In genomic region chr12:6950401-6950801, GRCh38 we compare ENCODE assay signal across 8 cellular contexts. TPM values are rescaled to one million over a fixed set of nuclear protein-coding genes. Genes with fewer than 3 reads are reported as not detected.
DNase-seq lines count a peak whose midpoint lies in the region; ATAC-seq and TF ChIP-seq lines count a peak whose summit lies in the region.

No MANE protein-coding gene starts in this region.

- peaks cover 5% of the 10 kb centered on the region for H3K4me1 ChIP-seq in endodermal cell (ENCODE audit: control insufficient read depth, insufficient read depth, low read length)

- H3K9me3 Mint-ChIP-seq in activated CD4-positive, alpha-beta T cell treated with anti-CD3 and anti-CD28 coated beads for 36 hours (ENCODE audit: low read depth): no peaks in the 10 kb centered on the region
- H3K9me3 Mint-ChIP-seq in T-cell (no peaks in the 10 kb centered on the region), endodermal cell (no peaks in the 10 kb centered on the region)
- H3K9me3 Mint-ChIP-seq in stimulated activated naive CD8-positive, alpha-beta T cell treated with anti-CD3 and anti-CD28 coated beads, Interleukin-15, Interleukin-2, amounts not matched to agents 100 ng/mL and 50 ng/mL, for 24 hours: no peaks in the 10 kb centered on the region

- CTCF ChIA-PET in activated CD4-positive, alpha-beta T cell treated with anti-CD3 and anti-CD28 coated beads for 36 hours (lab: Charles Lee): interaction anchor here (0.9 to 11.3 kb wide), 5 partner anchors 11 to 68 kb away, joined by 4 to 237 read pairs (median 6); partner anchors contain the start of gene LPCAT3
- CTCF ChIA-PET in T-cell (lab: Charles Lee): interaction anchor here (0.8 to 8.2 kb wide), 6 partner anchors 10 to 18 kb away, joined by 3 to 58 read pairs (median 8); no protein-coding TSS in a partner anchor

- peak overlapping the region; percentile 97 for H3K27ac Mint-ChIP-seq in activated CD4-positive, alpha-beta T cell treated with anti-CD3 and anti-CD28 coated beads for 36 hours
- H3K27ac Mint-ChIP-seq in T-cell (peak overlapping the region; percentile 97 to 100), endodermal cell (peak overlapping the region; percentile 25)
- H3K27ac Mint-ChIP-seq in stimulated activated naive CD8-positive, alpha-beta T cell treated with anti-CD3 and anti-CD28 coated beads, Interleukin-15, Interleukin-2, amounts not matched to agents 100 ng/mL and 50 ng/mL, for 24 hours: peak overlapping the region; percentile 99

- no peaks in the 10 kb centered on the region for H3K27me3 ChIP-seq in endodermal cell (ENCODE audit: control insufficient read depth, insufficient read depth, low read length, poor library complexity, severe bottlenecking)
- no peaks in the 10 kb centered on the region for H3K27me3 ChIP-seq in H7 (ENCODE audit: control insufficient read depth, insufficient read depth, low read length)

- peak overlapping the region; percentile 95 for H3K4me3 Mint-ChIP-seq in activated CD4-positive, alpha-beta T cell treated with anti-CD3 and anti-CD28 coated beads for 36 hours
- H3K4me3 Mint-ChIP-seq in T-cell: peak overlapping the region; percentile 88 to 98 (median 91)
- H3K4me3 Mint-ChIP-seq in endodermal cell: no peak overlapping the region
- peak overlapping the region; percentile 98 for H3K4me3 Mint-ChIP-seq in stimulated activated naive CD8-positive, alpha-beta T cell treated with anti-CD3 and anti-CD28 coated beads, Interleukin-15, Interleukin-2, amounts not matched to agents 100 ng/mL and 50 ng/mL, for 24 hours

- no peaks in the 10 kb centered on the region for H3K27me3 Mint-ChIP-seq in activated CD4-positive, alpha-beta T cell treated with anti-CD3 and anti-CD28 coated beads for 36 hours
- no peaks in the 10 kb centered on the region for H3K27me3 Mint-ChIP-seq in T-cell
- no peaks in the 10 kb centered on the region for H3K27me3 Mint-ChIP-seq in endodermal cell (ENCODE audit: insufficient read depth)
- H3K27me3 Mint-ChIP-seq in stimulated activated naive CD8-positive, alpha-beta T cell treated with anti-CD3 and anti-CD28 coated beads, Interleukin-15, Interleukin-2, amounts not matched to agents 100 ng/mL and 50 ng/mL, for 24 hours: no peaks in the 10 kb centered on the region

- no peak overlapping the region for H3K9ac ChIP-seq in endodermal cell (ENCODE audit: extremely low read depth, low read length, poor library complexity, severe bottlenecking)

- H3K36me3 Mint-ChIP-seq in activated CD4-positive, alpha-beta T cell treated with anti-CD3 and anti-CD28 coated beads for 36 hours (ENCODE audit: low read depth): peaks cover 48% of the 10 kb centered on the region
- H3K36me3 Mint-ChIP-seq in T-cell (peaks cover 9% of the 10 kb centered on the region), endodermal cell (ENCODE audit: low read depth) (peaks cover 8% of the 10 kb centered on the region)
- peaks cover 46% of the 10 kb centered on the region for H3K36me3 Mint-ChIP-seq in stimulated activated naive CD8-positive, alpha-beta T cell treated with anti-CD3 and anti-CD28 coated beads, Interleukin-15, Interleukin-2, amounts not matched to agents 100 ng/mL and 50 ng/mL, for 24 hours (ENCODE audit: low read depth)

- no peak overlapping the region for H3K27ac ChIP-seq in endodermal cell (ENCODE audit: low read depth, low read length)

- peak; percentile 66 for DNase-seq in activated CD4-positive, alpha-beta T cell treated with anti-CD3 and anti-CD28 coated beads for 36 hours
- DNase-seq in activated CD4-positive, alpha-beta T cell treated with anti-CD3 and anti-CD28 coated beads, Interleukin-2, amount 50 U/mL, for 4 hours: no peak
- DNase-seq in T-cell: peak in 1 of 34 experiments; percentile 44
- DNase-seq in endodermal cell: no peak
- DNase-seq in H7: no peak
- DNase-seq in 8988T: no peak

- POLR2A ChIA-PET in activated CD4-positive, alpha-beta T cell treated with anti-CD3 and anti-CD28 coated beads for 36 hours (lab: Charles Lee): no interaction called here
- POLR2A ChIA-PET in T-cell (lab: Charles Lee): no interaction called here

- no peak for ATAC-seq in activated CD4-positive, alpha-beta T cell treated with anti-CD3 and anti-CD28 coated beads for 36 hours
- ATAC-seq in T-cell (replicated peaks in 1 of 4): no peak
- ATAC-seq in GM18909 (IDR thresholded peaks at IDR 0.05; ENCODE audit: poor library complexity, unreplicated experiment): no peak

- intact Hi-C loops in activated CD4-positive, alpha-beta T cell treated with anti-CD3 and anti-CD28 coated beads for 36 hours (cut with DNase I, micrococcal nuclease): loop anchor here (5.0 to 10.0 kb wide), 3 partner anchors 343 to 984 kb away; partner anchors contain the start of genes CHD4 (in 1 of the 2), GAPDH (in 1 of the 2) and SLC2A3 (in 1 of the 2)

- peaks cover 66% of the 10 kb centered on the region for H3K4me1 Mint-ChIP-seq in activated CD4-positive, alpha-beta T cell treated with anti-CD3 and anti-CD28 coated beads for 36 hours
- H3K4me1 Mint-ChIP-seq in T-cell: peaks cover 79 to 86% (median 85%) of the 10 kb centered on the region in 3 donors
- H3K4me1 Mint-ChIP-seq in endodermal cell: peaks cover 17% of the 10 kb centered on the region
- H3K4me1 Mint-ChIP-seq in stimulated activated naive CD8-positive, alpha-beta T cell treated with anti-CD3 and anti-CD28 coated beads, Interleukin-15, Interleukin-2, amounts not matched to agents 100 ng/mL and 50 ng/mL, for 24 hours (ENCODE audit: low read depth): peaks cover 81% of the 10 kb centered on the region

- H3K9me3 ChIP-seq in endodermal cell (ENCODE audit: control insufficient read depth, low read length): no peaks in the 10 kb centered on the region

- no peak overlapping the region for H3K4me3 ChIP-seq in endodermal cell (ENCODE audit: low read length)
- H3K4me3 ChIP-seq in H7 (ENCODE audit: insufficient read depth, low read depth, low read length): no peak overlapping the region

- WGBS in endodermal cell (ENCODE audit: insufficient coverage in 1 of 2, insufficient read length in 1 of 2), 2 experiments: 98 to 100% methylated on average over 1 of the region's 1 CpG

- peak; percentile 68 for TF ChIP-seq CTCF in endodermal cell (conservative IDR thresholded peaks at IDR 0.05)

- H3K36me3 ChIP-seq in endodermal cell (ENCODE audit: control insufficient read depth, insufficient read depth, low read length) (no peaks in the 10 kb centered on the region), H7 (replicated peaks; ENCODE audit: control insufficient read depth, insufficient read depth, low read length) (no peaks in the 10 kb centered on the region)

RNA-seq across cellular contexts. Expression of gene PTPN6, which starts 0.8 kb away (rescaled TPM):
- 100 to 1,000 TPM; 335 to 483 TPM for total RNA-seq in activated CD4-positive, alpha-beta T cell treated with anti-CD3 and anti-CD28 coated beads for 36 hours
- total RNA-seq in T-cell (100 to 1,000 TPM; 176 to 237 (median 224) TPM), endodermal cell (10 to 100 TPM; 35.7 to 68.0 TPM)
- polyA plus RNA-seq in endodermal cell (2013, experiment 1 of 2): 6.3 TPM
- 5.6 TPM for polyA plus RNA-seq in endodermal cell (2013, experiment 2 of 2)
- 25.0 and 34.3 TPM in 2 replicates for total RNA-seq in H7 (2014; rRNA removed; shearing (Covaris generic))

RNA-seq across cellular contexts. Expression of gene C12orf57, which starts 6.6 kb away (rescaled TPM):
- 100 to 1,000 TPM; 189 to 208 TPM for total RNA-seq in activated CD4-positive, alpha-beta T cell treated with anti-CD3 and anti-CD28 coated beads for 36 hours
- total RNA-seq in T-cell (100 to 1,000 TPM; 256 to 466 (median 412) TPM), endodermal cell (100 to 1,000 TPM; 141 to 257 TPM)
- 219 TPM for polyA plus RNA-seq in endodermal cell (2013, experiment 1 of 2)
- polyA plus RNA-seq in endodermal cell (2013, experiment 2 of 2): 218 TPM
- 136 and 153 TPM in 2 replicates for total RNA-seq in H7 (2014; rRNA removed; shearing (Covaris generic))

RNA-seq across cellular contexts. Expression of gene RNU7-1, which starts 6.8 kb away (rescaled TPM):
- total RNA-seq in activated CD4-positive, alpha-beta T cell treated with anti-CD3 and anti-CD28 coated beads for 36 hours: not detected
- total RNA-seq in T-cell (not detected), endodermal cell (not detected)
- not detected for polyA plus RNA-seq in endodermal cell (2013, experiment 1 of 2)
- not detected for polyA plus RNA-seq in endodermal cell (2013, experiment 2 of 2)
- not detected in 2 replicates for total RNA-seq in H7 (2014; rRNA removed; shearing (Covaris generic))

RNA-seq across cellular contexts. Expression of gene PHB2, which starts 20.1 kb away (rescaled TPM):
- 100 to 1,000 TPM; 398 to 502 TPM for total RNA-seq in activated CD4-positive, alpha-beta T cell treated with anti-CD3 and anti-CD28 coated beads for 36 hours
- 100 to 1,000 TPM; 144 to 168 (median 154) TPM for total RNA-seq in T-cell
- total RNA-seq in endodermal cell: 100 to 1,000 TPM; 260 to 512 TPM
- polyA plus RNA-seq in endodermal cell (2013, experiment 1 of 2): 270 TPM
- 248 TPM for polyA plus RNA-seq in endodermal cell (2013, experiment 2 of 2)
- 482 and 560 TPM in 2 replicates for total RNA-seq in H7 (2014; rRNA removed; shearing (Covaris generic))

RNA-seq across cellular contexts. Expression of gene EMG1, which starts 20.3 kb away (rescaled TPM):
- 100 to 1,000 TPM in 1 of 2 experiments, 10 to 100 TPM in 1; 85.0 to 106 TPM for total RNA-seq in activated CD4-positive, alpha-beta T cell treated with anti-CD3 and anti-CD28 coated beads for 36 hours
- total RNA-seq in T-cell: 10 to 100 TPM; 33.6 to 64.5 (median 58.7) TPM
- 100 to 1,000 TPM in 1 of 2 donors, 10 to 100 TPM in 1; 61.1 to 115 TPM for total RNA-seq in endodermal cell
- 29.1 TPM for polyA plus RNA-seq in endodermal cell (2013, experiment 1 of 2)
- polyA plus RNA-seq in endodermal cell (2013, experiment 2 of 2): 26.7 TPM
- 56.6 and 59.5 TPM in 2 replicates for total RNA-seq in H7 (2014; rRNA removed; shearing (Covaris generic))

Comparison
In these comparisons a context has a peak if more than half of its experiments do, and no peak if none do; other contexts are left out.
1. H3K27ac Mint-ChIP-seq: peak in every context shown above with its lines; median percentile 99 in stimulated activated naive CD8-positive, alpha-beta T cell treated with anti-CD3 and anti-CD28 coated beads, Interleukin-15, Interleukin-2, amounts not matched to agents 100 ng/mL and 50 ng/mL, for 24 hours; 98 in T-cell; 97 in activated CD4-positive, alpha-beta T cell treated with anti-CD3 and anti-CD28 coated beads for 36 hours; 25 in endodermal cell.